In the genomic region with DNA sequence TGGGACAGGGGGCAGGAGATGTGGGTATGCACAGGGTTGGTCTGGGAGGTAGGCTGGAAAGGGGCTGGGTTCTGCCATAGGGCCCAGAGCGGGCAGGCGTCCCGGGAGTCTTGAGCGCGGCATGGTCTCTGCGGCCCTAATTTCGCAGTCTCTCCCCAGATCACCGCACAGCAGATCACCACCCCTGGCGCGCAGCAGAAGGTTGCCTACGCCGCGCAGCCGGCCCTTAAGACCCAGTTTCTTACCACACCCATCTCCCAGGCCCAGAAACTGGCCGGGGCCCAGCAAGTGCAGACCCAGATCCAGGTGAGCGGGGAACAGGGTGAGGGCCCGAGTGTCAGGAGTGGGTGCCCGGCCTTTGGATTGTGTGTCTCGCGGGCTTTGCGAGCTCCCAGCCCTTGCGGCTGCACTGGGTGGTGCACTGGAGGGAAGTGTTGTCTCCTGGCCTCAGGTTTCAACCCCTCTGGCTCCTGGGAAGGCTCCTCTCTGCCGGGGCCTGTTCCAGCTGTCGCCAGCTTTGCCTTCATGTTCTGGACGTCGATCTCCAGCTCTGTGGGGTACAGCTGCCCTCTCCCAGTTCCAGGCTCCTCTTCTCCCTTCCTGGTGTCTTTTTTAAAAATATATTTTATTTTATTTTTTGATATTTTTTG, we compare ENCODE assay signal across 22 cellular contexts.
DNase-seq lines count a peak whose midpoint lies in the region; ATAC-seq and TF ChIP-seq lines count a peak whose summit lies in the region.
"Had no signal": no experiment of that assay in that cellular context is flagged by ENCODE, and none has a peak within 500 bp of the region (broad histone marks: within the 10 kb centered on the region; RNA-seq: fewer than 3 reads in every experiment).

No MANE protein-coding gene starts in this region.

- H3K9ac ChIP-seq in BLaER1 (peak overlapping the region; percentile 30; the same call in 1 of the 2 replicates), neuronal stem cell (ENCODE audit: low read depth, low read length, poor library complexity) (no peak overlapping the region)

- POLR2A ChIA-PET in activated B cell treated with CpG ODN at 0.5 μM for 24 hours (lab: Charles Lee): interaction anchor here (1.1 kb wide), 1 partner anchor 13 kb away, joined by 5 read pairs; no protein-coding TSS in a partner anchor

- ATAC-seq in activated B cell treated with CpG ODN at 0.5 μM for 24 hours (ENCODE audit: low read depth): no peak
- ATAC-seq: T-cell had no signal

- CTCF ChIA-PET in activated B cell treated with CpG ODN at 0.5 μM for 24 hours (lab: Charles Lee): interaction anchor here (1.8 kb wide), 1 partner anchor 12 kb away, joined by 5 read pairs; no protein-coding TSS in a partner anchor

- peak overlapping the region; percentile 53 for H3K23ac ChIP-seq in neuronal stem cell (ENCODE audit: low read depth, low read length, poor library complexity)

- H3K27ac Mint-ChIP-seq in IgD-negative memory B cell (peak overlapping the region in 2 of 3 donors; percentile 71 to 95), activated B cell treated with CpG ODN at 0.5 μM for 24 hours (peak overlapping the region; percentile 90)
- H3K27ac Mint-ChIP-seq: T-cell; T-helper 2 cell treated with Interferon-gamma antibody and Interleukin-4, amounts not matched to agents 5 μg/mL and 100 μg/mL, for 36 hours had no signal

- H3K4me3 Mint-ChIP-seq in IgD-negative memory B cell (peak overlapping the region in 2 of 4 donors; percentile 29 to 92), activated B cell treated with CpG ODN at 0.5 μM for 24 hours (no peak overlapping the region)
- H3K4me3 Mint-ChIP-seq: T-cell; T-helper 2 cell treated with Interferon-gamma antibody and Interleukin-4, amounts not matched to agents 5 μg/mL and 100 μg/mL, for 36 hours had no signal

- TF ChIP-seq CTCF in activated B cell treated with CpG ODN at 0.5 μM for 24 hours (IDR thresholded peaks at IDR 0.05): no peak

- H3K9me3 Mint-ChIP-seq in IgD-negative memory B cell (no peaks in the 10 kb centered on the region), activated B cell treated with CpG ODN at 0.5 μM for 24 hours (no peaks in the 10 kb centered on the region)
- H3K9me3 Mint-ChIP-seq: T-cell; T-helper 2 cell treated with Interferon-gamma antibody and Interleukin-4, amounts not matched to agents 5 μg/mL and 100 μg/mL, for 36 hours had no signal

- H3K9me3 ChIP-seq in BLaER1 (no peaks in the 10 kb centered on the region), neuronal stem cell (replicated peaks in 1 of 2; ENCODE audit: control insufficient read depth in 2 of 2, insufficient read depth in 1 of 2, low read depth in 1 of 2, low read length in 2 of 2) (no peaks in the 10 kb centered on the region)
- H3K9me3 ChIP-seq: A549, SJSA1 had no signal

- H3K18ac ChIP-seq in neuronal stem cell (ENCODE audit: low read length): no peak overlapping the region

- no peak overlapping the region for H3K4ac ChIP-seq in neuronal stem cell (ENCODE audit: low read length)

- H3K36me3 Mint-ChIP-seq in IgD-negative memory B cell: peaks cover 3% of the 10 kb centered on the region
- H3K36me3 Mint-ChIP-seq in activated B cell treated with CpG ODN at 0.5 μM for 24 hours (ENCODE audit: low read depth): peaks cover 40% of the 10 kb centered on the region

- H2BK5ac ChIP-seq in neuronal stem cell (ENCODE audit: low read length): no peak overlapping the region

- peaks cover 42 to 66% (median 58%) of the 10 kb centered on the region in 3 donors for H3K4me1 Mint-ChIP-seq in IgD-negative memory B cell
- H3K4me1 Mint-ChIP-seq in activated B cell treated with CpG ODN at 0.5 μM for 24 hours: peaks cover 93% of the 10 kb centered on the region

- DNase-seq in activated B cell treated with CpG ODN at 0.5 μM for 24 hours (no peak), neuronal stem cell (ENCODE audit: low spot score) (no peak), D341Med (ENCODE audit: low spot score) (no peak), AG08395 (ENCODE audit: low spot score) (no peak), HK-2 (ENCODE audit: unreplicated experiment) (no peak)
- no peak for DNase-seq in stimulated activated CD4-positive, alpha-beta T cell treated with anti-CD3 and anti-CD28 coated beads, Interleukin-12 subunit alpha, Interleukin-12 subunit beta, amount 100 ng/mL, for 4 hours
- DNase-seq: DMS53, HCEC 1CT, KG1, NCI-H1048, NCI-H1417, NCI-H1694 treated with DMSO at 0.1 percent for 48 hours, NCI-H2081, NCI-H2227 treated with DMSO at 0.1 percent for 48 hours, NCI-H510A, NCI-H69, T-cell had no signal

- H3K27me3 Mint-ChIP-seq in IgD-negative memory B cell (no peaks in the 10 kb centered on the region), activated B cell treated with CpG ODN at 0.5 μM for 24 hours (no peaks in the 10 kb centered on the region)
- H3K27me3 Mint-ChIP-seq: T-cell had no signal

- H3K27me3 ChIP-seq in BLaER1 (0 out of 2 replicates have a peak, but pooled peaks cover 3% of the 10 kb centered on the region), neuronal stem cell (ENCODE audit: control insufficient read depth in 3 of 3, insufficient read depth in 3 of 3, low read depth in 1 of 3, low read length in 3 of 3) (no peaks in the 10 kb centered on the region)
- H3K27me3 ChIP-seq: SJSA1 had no signal

- WGBS in neuronal stem cell (ENCODE audit: extremely low coverage in 2 of 2, insufficient read length in 2 of 2, insufficient replicate concordance in 1 of 2), 2 donors: no CpG with 5 or more reads among the region's 26 CpGs

- no peak overlapping the region for H4K8ac ChIP-seq in neuronal stem cell (ENCODE audit: low read depth, low read length)

- no peaks in the 10 kb centered on the region for H3K79me1 ChIP-seq in neuronal stem cell (ENCODE audit: low read depth, low read length)

- H3K14ac ChIP-seq in neuronal stem cell (ENCODE audit: low read length): no peak overlapping the region

- H4K91ac ChIP-seq in neuronal stem cell (ENCODE audit: low read depth, low read length, poor library complexity): no peak overlapping the region

- peak overlapping the region; percentile 75 for H3K4me2 ChIP-seq in BLaER1
- H3K4me2 ChIP-seq in neuronal stem cell (ENCODE audit: insufficient read depth, low read length, poor library complexity, severe bottlenecking): no peak overlapping the region
- H3K4me2 ChIP-seq: A549 had no signal

- H2AFZ ChIP-seq in neuronal stem cell (ENCODE audit: low read length): no peak overlapping the region

- no peak overlapping the region for H2BK15ac ChIP-seq in neuronal stem cell (ENCODE audit: low read length)

- H3K36me3 ChIP-seq in BLaER1 (peaks cover 63% of the 10 kb centered on the region), neuronal stem cell (replicated peaks in 1 of 2; ENCODE audit: control insufficient read depth in 2 of 2, insufficient read depth in 2 of 2, low read length in 2 of 2) (peaks cover 51 to 98% of the 10 kb centered on the region in 2 donors)

- intact Hi-C loops in activated B cell treated with CpG ODN at 0.5 μM for 24 hours (cut with micrococcal nuclease): no loop called here

- H2BK12ac ChIP-seq in neuronal stem cell (ENCODE audit: low read length): no peak overlapping the region

- H3K4me1 ChIP-seq in BLaER1 (peaks cover 91% of the 10 kb centered on the region), neuronal stem cell (ENCODE audit: control insufficient read depth in 2 of 2, insufficient read depth in 1 of 2, low read depth in 1 of 2, low read length in 2 of 2) (no peaks in the 10 kb centered on the region)
- H3K4me1 ChIP-seq: A549, SJSA1 had no signal

- H4K20me1 ChIP-seq in BLaER1: peaks cover 77% of the 10 kb centered on the region

- H3K27ac ChIP-seq in BLaER1 (peak overlapping the region; percentile 23; the same call in 1 of the 2 replicates), neuronal stem cell (replicated peaks; ENCODE audit: low read length) (no peak overlapping the region)
- H3K27ac ChIP-seq: A549, SJSA1 had no signal

- no peak overlapping the region for H2AK5ac ChIP-seq in neuronal stem cell (ENCODE audit: low read depth, low read length)

- no peak overlapping the region for H3K4me3 ChIP-seq in BLaER1
- no peak overlapping the region for H3K4me3 ChIP-seq in neuronal stem cell (ENCODE audit: low read length in 2 of 2)
- H3K4me3 ChIP-seq: A549, SJSA1 had no signal

- no peak overlapping the region for H2BK120ac ChIP-seq in neuronal stem cell (ENCODE audit: low read depth, low read length)
